In the genomic region with DNA sequence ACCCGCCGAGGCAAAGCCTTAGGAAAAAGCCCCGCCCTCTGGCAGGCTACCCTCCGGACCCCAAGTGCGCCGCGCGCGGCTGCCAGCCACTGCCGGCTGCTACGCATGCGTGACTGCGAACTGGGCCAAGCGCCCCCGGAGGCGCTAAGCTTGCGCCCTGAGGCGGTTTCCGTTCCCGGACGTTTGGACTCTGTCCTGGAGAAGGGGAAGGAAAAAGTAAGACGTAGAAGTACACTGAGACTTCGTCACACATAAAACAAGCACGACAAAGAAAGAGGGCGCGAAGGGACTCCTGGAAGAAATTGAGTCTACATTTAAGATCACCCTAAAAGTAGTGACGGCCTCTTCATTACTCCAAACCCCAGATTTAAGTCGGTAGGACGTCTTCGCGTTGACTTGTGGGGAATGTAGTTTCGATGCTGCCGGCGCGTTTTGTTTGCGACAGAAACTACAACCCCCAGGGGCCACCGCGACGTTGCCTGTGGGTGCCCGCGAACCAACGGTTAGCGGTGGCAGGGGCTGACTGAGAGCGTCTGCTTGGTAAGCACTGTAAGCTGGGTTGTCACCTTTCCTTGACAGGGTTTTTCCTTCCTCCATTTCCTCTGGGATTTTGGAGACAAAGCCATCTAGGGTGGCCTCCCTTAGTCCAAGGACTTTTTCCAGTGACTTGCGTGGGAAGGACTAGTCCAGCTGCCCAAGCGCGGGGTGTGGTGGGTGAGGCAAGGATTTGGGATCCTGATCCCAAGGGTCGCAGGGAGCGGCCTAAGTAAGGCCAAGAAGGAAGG, we compare ENCODE assay signal across 8 cellular contexts. TPM values are rescaled to one million over a fixed set of nuclear protein-coding genes. Genes with fewer than 3 reads are reported as not detected.
A peak's percentile ranks its signal among the peaks of the same experiment; 100 is the strongest.
DNase-seq lines count a peak whose midpoint lies in the region; ATAC-seq and TF ChIP-seq lines count a peak whose summit lies in the region.

Gene CEP57L1, plus strand, starts transcription at position 472 of the 785 bp plus-strand sequence. CDS start 49,715 bp downstream, outside the sequence.

- peaks cover 4% of the 10 kb centered on the region for H3K36me3 Mint-ChIP-seq in activated naive CD8-positive, alpha-beta T cell

- H3K9me3 Mint-ChIP-seq in activated naive CD8-positive, alpha-beta T cell (ENCODE audit: low read depth): no peaks in the 10 kb centered on the region

- H3K4me1 Mint-ChIP-seq in activated naive CD8-positive, alpha-beta T cell (ENCODE audit: low read depth): peaks cover 53% of the 10 kb centered on the region

- peak within 1 kb of the TSS; percentile 99 for H3K27ac Mint-ChIP-seq in activated naive CD8-positive, alpha-beta T cell

- H3K4me3 Mint-ChIP-seq in activated naive CD8-positive, alpha-beta T cell: peak within 1 kb of the TSS; percentile 96

- H3K27me3 Mint-ChIP-seq in activated naive CD8-positive, alpha-beta T cell: no peaks in the 10 kb centered on the region

- H3K27ac ChIP-seq in temporal lobe (ENCODE audit: low read depth, low read length): peak within 1 kb of the TSS; percentile 94

- peak; percentile 86 for DNase-seq in GM10266 (ENCODE audit: extremely low spot score)
- peak; percentile 96 for DNase-seq in NCI-H1092 (lab: John Stamatoyannopoulos, UW)
- peak; percentile 97 for DNase-seq in SKM-1 treated with dmso at 0.1 percent for 144 hours (lab: John Stamatoyannopoulos, UW; ENCODE audit: unreplicated experiment)
- DNase-seq in glomerular endothelial cell (ENCODE audit: extremely low read depth, low read depth, low spot score): peak; percentile 87
- DNase-seq in occipital lobe (lab: John Stamatoyannopoulos, UW): peak; percentile 91

- peak; percentile 41 for TF ChIP-seq CTCF in GM10266 (IDR thresholded peaks at IDR 0.05; ENCODE audit: control insufficient read depth, insufficient read depth, low read depth, missing control alignments)

- ATAC-seq in HG02588 (IDR thresholded peaks at IDR 0.05; ENCODE audit: unreplicated experiment): peak; percentile 69

RNA-seq across cellular contexts. Expression of gene CEP57L1, which starts in this region (rescaled TPM):
- total RNA-seq in glomerular endothelial cell (17.3 and 17.5 TPM in 2 replicates), occipital lobe (92.6 TPM), temporal lobe (52.9 TPM)

Comparison
In these comparisons a context has a peak if more than half of its experiments do, and no peak if none do; other contexts are left out.
1. Peak in every context shown above with its lines: DNase-seq, ATAC-seq and H3K27ac ChIP-seq.